Comparison of ENCODE assay signal across 17 cellular contexts in genomic region chr17:36978810-36979584, GRCh38. TPM values are rescaled to one million over a fixed set of nuclear protein-coding genes. Genes with fewer than 3 reads are reported as not detected.
DNase-seq lines count a peak whose midpoint lies in the region; ATAC-seq, FAIRE-seq and TF ChIP-seq lines count a peak whose summit lies in the region.
"Had no signal": no experiment of that assay in that cellular context is flagged by ENCODE, and none has a peak within 500 bp of the region (broad histone marks: within the 10 kb centered on the region; RNA-seq: fewer than 3 reads in every experiment).

No MANE protein-coding gene starts in this region.

- H3K4me1 Mint-ChIP-seq in HFFc6 (ENCODE audit: low read depth): peaks cover 22% of the 10 kb centered on the region

- TF ChIP-seq CTCF in A673 (conservative IDR thresholded peaks at IDR 0.05; ENCODE audit: low read depth, low read length): no peak
- TF ChIP-seq CTCF in GM10266 (IDR thresholded peaks at IDR 0.05; ENCODE audit: control insufficient read depth, insufficient read depth, low read depth, missing control alignments): no peak
- no peak for TF ChIP-seq CTCF in HFFc6 (IDR thresholded peaks at IDR 0.05)

- ATAC-seq in aorta (ENCODE audit: low FRiP score): no peak
- ATAC-seq: Right ventricle myocardium inferior had no signal

- DNase-seq in A673 (ENCODE audit: low spot score): peak; percentile 23
- DNase-seq in HTR-8/SVneo (ENCODE audit: insufficient read length, low spot score): peak; percentile 25
- peak; percentile 50 for DNase-seq in amniotic epithelial cell (ENCODE audit: low read depth)
- peak; percentile 28 for DNase-seq in germinal center (ENCODE audit: low spot score)
- no peak for DNase-seq in GM10266 (ENCODE audit: extremely low spot score)
- no peak for DNase-seq in aorta
- no peak for DNase-seq in HFFc6
- DNase-seq in NCI-H2081 treated with DMSO at 0.1 percent for 48 hours (lab: John Stamatoyannopoulos, UW): no peak
- DNase-seq: activated effector memory CD4-positive, alpha-beta T cell treated with anti-CD3 and anti-CD28 coated beads, Interleukin-2, amount 50 U/mL, for 16 hours; AML-193; NCI-H1694; NCI-H774; occipital lobe; spleen; stomach had no signal

- H3K4me3 Mint-ChIP-seq in HFFc6: no peak overlapping the region

- no peaks in the 10 kb centered on the region; the same call in 1 of the 2 replicates for H3K27me3 Mint-ChIP-seq in HFFc6 (ENCODE audit: insufficient read depth)

- H3K36me3 ChIP-seq in A673 (ENCODE audit: insufficient read depth, low read length, poor library complexity, severe bottlenecking): no peaks in the 10 kb centered on the region
- no peaks in the 10 kb centered on the region for H3K36me3 ChIP-seq in aorta (ENCODE audit: control insufficient read depth in 1 of 2, insufficient read depth in 2 of 2, low read length in 1 of 2)

- intact Hi-C loops in A673 (cut with micrococcal nuclease; ENCODE audit: unreplicated experiment): no loop called here
- intact Hi-C loops in aorta (cut with DNase I): no loop called here

- 83% methylated on average over 11 of the region's 11 CpGs for WGBS in aorta, 2 donors

- H3K27ac Mint-ChIP-seq in HFFc6: no peak overlapping the region

- H3K27ac ChIP-seq in A673 (ENCODE audit: low read depth, low read length, poor library complexity, severe bottlenecking): no peak overlapping the region
- no peak overlapping the region for H3K27ac ChIP-seq in aorta (ENCODE audit: low read depth in 1 of 2, low read length in 2 of 2)
- H3K27ac ChIP-seq: spleen, stomach had no signal

- CTCF ChIA-PET in A673 (lab: Charles Lee): no interaction called here

- H3K9me3 Mint-ChIP-seq in HFFc6: no peaks in the 10 kb centered on the region

- no TSS peak for BruUV-seq in A673 (replicated peaks; lab: Mats Ljungman, UMichigan)

- H3K9me3 ChIP-seq in A673 (ENCODE audit: low read depth, low read length, poor library complexity, severe bottlenecking): no peaks in the 10 kb centered on the region
- H3K9me3 ChIP-seq in aorta (ENCODE audit: control insufficient read depth, low read length): no peaks in the 10 kb centered on the region
- H3K9me3 ChIP-seq: spleen, stomach had no signal

- FAIRE-seq in HTR-8/SVneo (lab: Jason Lieb, UNC): no peak

- H3K4me3 ChIP-seq in A673 (ENCODE audit: low read depth, low read length, poor library complexity, severe bottlenecking) (no peak overlapping the region), aorta (ENCODE audit: low read length in 2 of 2) (no peak overlapping the region)
- H3K4me3 ChIP-seq: spleen, stomach had no signal

- H3K36me3 Mint-ChIP-seq in HFFc6 (ENCODE audit: low read depth): peaks cover 11% of the 10 kb centered on the region; the same call in 1 of the 2 replicates

- H3K4me1 ChIP-seq in A673 (ENCODE audit: insufficient read depth, low read length, poor library complexity, severe bottlenecking): peaks cover 19% of the 10 kb centered on the region
- H3K4me1 ChIP-seq in aorta (ENCODE audit: control insufficient read depth in 1 of 2, insufficient read depth in 2 of 2, low read length in 2 of 2): peaks cover 1 to 11% of the 10 kb centered on the region in 2 donors

- no peaks in the 10 kb centered on the region for H3K27me3 ChIP-seq in A673 (replicated peaks; ENCODE audit: insufficient read depth, low read depth, low read length, poor library complexity)
- H3K27me3 ChIP-seq in aorta (ENCODE audit: control insufficient read depth in 1 of 2, insufficient read depth in 2 of 2, low read length in 1 of 2): no peaks in the 10 kb centered on the region
- H3K27me3 ChIP-seq: spleen, stomach had no signal

- POLR2A ChIA-PET in A673 (lab: Charles Lee; ENCODE audit: low non-redundant PET): no interaction called here

RNA-seq across cellular contexts. Expression of gene AATF, which starts 30.2 kb away (rescaled TPM):
- total RNA-seq in A673 (2021) (51.3 and 54.7 TPM in 2 replicates), aorta (10 to 100 TPM; 36.1 to 41.0 TPM)
- 10 to 100 TPM; 38.2 to 44.2 TPM for polyA plus RNA-seq in aorta
- total RNA-seq in HFFc6 (2021; fragmentation: NEBNext Ultra II Directional; extraction: Animal tissue kit (Norgen Biotek cat#: 25700)): 10 to 100 TPM; 45.1 to 57.1 (median 52.7) TPM

RNA-seq across cellular contexts. Expression of gene LHX1, which starts 41.7 kb away (rescaled TPM):
- total RNA-seq in A673 (2021): not detected in 2 replicates
- not detected for total RNA-seq in aorta
- polyA plus RNA-seq in aorta: not detected
- total RNA-seq in HFFc6 (2021; fragmentation: NEBNext Ultra II Directional; extraction: Animal tissue kit (Norgen Biotek cat#: 25700)): under 1 TPM in 1 of 6 experiments, not detected in 5; 0.13 TPM
- total RNA-seq: LHCN-M2, occipital lobe, Right ventricle myocardium inferior, spleen, stomach had no signal
- polyA plus RNA-seq: spleen, stomach had no signal

Comparison
In these comparisons a context has a peak if more than half of its experiments do, and no peak if none do; other contexts are left out.
1. DNase-seq: peak in A673 (single experiment), HTR-8/SVneo (single experiment), amniotic epithelial cell (single experiment) and germinal center (single experiment); none in GM10266 (single experiment), aorta (0 of 2), HFFc6 (single experiment) and NCI-H2081 treated with DMSO at 0.1 percent for 48 hours (single experiment).